In genomic region chr4:182207806-182208483, GRCh38 we compare ENCODE assay signal across 11 cellular contexts. TPM values are rescaled to one million over a fixed set of nuclear protein-coding genes. Genes with fewer than 3 reads are reported as not detected.
DNase-seq lines count a peak whose midpoint lies in the region; ATAC-seq, FAIRE-seq and TF ChIP-seq lines count a peak whose summit lies in the region.
"Had no signal": no experiment of that assay in that cellular context is flagged by ENCODE, and none has a peak within 500 bp of the region (broad histone marks: within the 10 kb centered on the region; RNA-seq: fewer than 3 reads in every experiment).

No MANE protein-coding gene starts in this region.

- no peak overlapping the region for H3K56ac ChIP-seq in mesendoderm (ENCODE audit: low read length)

- H3K4me2 ChIP-seq in A549 (peak overlapping the region; percentile 62), mesendoderm (ENCODE audit: low read length) (no peak overlapping the region)

- TF ChIP-seq CTCF in A549 (IDR thresholded peaks at IDR 0.05) (no peak), brain (conservative IDR thresholded peaks at IDR 0.05) (no peak)

- POLR2A ChIA-PET in A549 (lab: Yijun Ruan, JAX): no interaction called here

- TF ChIP-seq POLR2A in A549 (IDR thresholded peaks at IDR 0.05; ENCODE audit: low read length): no peak

- H3K9me3 Mint-ChIP-seq in brain: peaks cover 0 to 8% (median 0%) of the 10 kb centered on the region in 5 experiments
- H3K9me3 Mint-ChIP-seq: activated naive CD8-positive, alpha-beta T cell treated with anti-CD3 and anti-CD28 coated beads for 36 hours had no signal

- FAIRE-seq in A549 (lab: Jason Lieb, UNC): no peak

- ATAC-seq in A549 (peak; percentile 64 to 87), GM18502 (IDR thresholded peaks at IDR 0.05; ENCODE audit: poor library complexity, unreplicated experiment) (no peak)

- no peak overlapping the region for H3K9ac ChIP-seq in mesendoderm (ENCODE audit: low read length)

- 9% methylated on average over 3 of the region's 3 CpGs for WGBS in A549 (ENCODE audit: missing lambda C conversion rate)
- no CpG with 5 or more reads among the region's 3 CpGs for WGBS in mesendoderm (ENCODE audit: extremely low coverage, insufficient coverage, low lambda C conversion rate)

- TF ChIP-seq RAD21 in A549 (conservative IDR thresholded peaks at IDR 0.05 in 1 of 2, IDR thresholded peaks at IDR 0.05 in 1 of 2): no peak

- H2AK5ac ChIP-seq in mesendoderm (ENCODE audit: low read length): no peak overlapping the region

- peak overlapping the region in 2 of 5 experiments; percentile 21 to 22 for H3K4me3 Mint-ChIP-seq in brain
- H3K4me3 Mint-ChIP-seq: activated naive CD8-positive, alpha-beta T cell treated with anti-CD3 and anti-CD28 coated beads for 36 hours; CD14-positive monocyte had no signal

- no peak overlapping the region for H2BK15ac ChIP-seq in mesendoderm (replicated peaks; ENCODE audit: low read depth)

- H3K4me1 Mint-ChIP-seq in brain: peaks cover 65% of the 10 kb centered on the region
- H3K4me1 Mint-ChIP-seq: activated naive CD8-positive, alpha-beta T cell treated with anti-CD3 and anti-CD28 coated beads for 36 hours; CD14-positive monocyte had no signal

- peak; percentile 24 to 41 for DNase-seq in A549 (ENCODE audit: low read depth in 1 of 2, low spot score in 1 of 2)
- DNase-seq in HPDE6-E6E7 (ENCODE audit: extremely low spot score): peak; percentile 47
- DNase-seq in mesendoderm: peak; percentile 68
- DNase-seq in amniotic stem cell (lab: John Stamatoyannopoulos, UW): no peak
- no peak for DNase-seq in foreskin melanocyte
- no peak for DNase-seq in NCI-H1105 (lab: John Stamatoyannopoulos, UW)
- DNase-seq: activated CD4-positive, CD25-positive, alpha-beta regulatory T cell treated with anti-CD3 and anti-CD28 coated beads, Interleukin-2, amount 50 U/mL, for 72 hours; activated naive CD8-positive, alpha-beta T cell treated with anti-CD3 and anti-CD28 coated beads for 36 hours had no signal

- peaks cover 4% of the 10 kb centered on the region for H3K79me1 ChIP-seq in mesendoderm (ENCODE audit: low read length)

- CTCF ChIA-PET in A549 (lab: Yijun Ruan, JAX): interaction anchor here (0.6 kb wide), 2 partner anchors 31 to 1356 kb away, joined by 3 read pairs; no protein-coding TSS in a partner anchor

- H4K8ac ChIP-seq in mesendoderm (ENCODE audit: low read depth, low read length): no peak overlapping the region

- H3K9me3 ChIP-seq in A549: no peaks in the 10 kb centered on the region

- peak overlapping the region in 3 of 5 experiments; percentile 32 to 84 (median 39) for H3K27ac Mint-ChIP-seq in brain
- H3K27ac Mint-ChIP-seq: activated naive CD8-positive, alpha-beta T cell treated with anti-CD3 and anti-CD28 coated beads for 36 hours; CD14-positive monocyte had no signal

- H2BK5ac ChIP-seq in mesendoderm (ENCODE audit: low read length): no peak overlapping the region

- H3K4me3 ChIP-seq in A549 (no peak overlapping the region), mesendoderm (ENCODE audit: low read length) (no peak overlapping the region)

- peak overlapping the region; percentile 73 to 80 for H3K27ac ChIP-seq in A549
- no peak overlapping the region for H3K27ac ChIP-seq in mesendoderm (ENCODE audit: low read depth, low read length)

- TF ChIP-seq EP300 in A549 (IDR thresholded peaks at IDR 0.05): peak in 1 of 2 experiments; percentile 68; a peak in 2 of 5 replicates

- H3K27me3 ChIP-seq in mesendoderm (ENCODE audit: insufficient read depth, low read length, poor library complexity): no peaks in the 10 kb centered on the region

- peaks cover 4% of the 10 kb centered on the region for H3K79me2 ChIP-seq in mesendoderm (ENCODE audit: control insufficient read depth, insufficient read depth, low read length)

- H3K4me1 ChIP-seq in A549 (peaks cover 34% of the 10 kb centered on the region), mesendoderm (ENCODE audit: control insufficient read depth, low read depth, low read length) (peaks cover 2% of the 10 kb centered on the region)

- H3K18ac ChIP-seq in mesendoderm (ENCODE audit: low read length): no peak overlapping the region

- no peak overlapping the region for H4K5ac ChIP-seq in mesendoderm (ENCODE audit: low read length)

- H2BK120ac ChIP-seq in mesendoderm (ENCODE audit: low read depth, low read length): no peak overlapping the region

- no peak overlapping the region for H3K4ac ChIP-seq in mesendoderm (ENCODE audit: low read depth, low read length)

- H3K36me3 ChIP-seq in mesendoderm (ENCODE audit: control insufficient read depth, insufficient read depth, low read length): no peaks in the 10 kb centered on the region

- peaks cover 8% of the 10 kb centered on the region for H3K36me3 Mint-ChIP-seq in brain
- H3K36me3 Mint-ChIP-seq: activated naive CD8-positive, alpha-beta T cell treated with anti-CD3 and anti-CD28 coated beads for 36 hours; CD14-positive monocyte had no signal

- H3K23ac ChIP-seq in mesendoderm (ENCODE audit: low read length): no peak overlapping the region

- peaks cover 7% of the 10 kb centered on the region for H3K27me3 Mint-ChIP-seq in brain
- H3K27me3 Mint-ChIP-seq: activated naive CD8-positive, alpha-beta T cell treated with anti-CD3 and anti-CD28 coated beads for 36 hours had no signal

TF ChIP-seq in A549, 52 proteins besides CTCF, POLR2A, EP300 and RAD21 (continues in another document):
- TF ChIP-seq TP53 (CRISPR knock-in tag; IDR thresholded peaks at IDR 0.05): no peak
- TF ChIP-seq KDM5A (IDR thresholded peaks at IDR 0.05): no peak
- TF ChIP-seq EHMT2 (IDR thresholded peaks at IDR 0.05; ENCODE audit: low read depth): no peak
- TF ChIP-seq, protein P1, sequence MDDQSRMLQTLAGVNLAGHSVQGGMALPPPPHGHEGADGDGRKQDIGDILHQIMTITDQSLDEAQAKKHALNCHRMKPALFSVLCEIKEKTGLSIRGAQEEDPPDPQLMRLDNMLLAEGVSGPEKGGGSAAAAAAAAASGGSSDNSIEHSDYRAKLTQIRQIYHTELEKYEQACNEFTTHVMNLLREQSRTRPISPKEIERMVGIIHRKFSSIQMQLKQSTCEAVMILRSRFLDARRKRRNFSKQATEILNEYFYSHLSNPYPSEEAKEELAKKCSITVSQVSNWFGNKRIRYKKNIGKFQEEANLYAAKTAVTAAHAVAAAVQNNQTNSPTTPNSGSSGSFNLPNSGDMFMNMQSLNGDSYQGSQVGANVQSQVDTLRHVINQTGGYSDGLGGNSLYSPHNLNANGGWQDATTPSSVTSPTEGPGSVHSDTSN (IDR thresholded peaks at IDR 0.05): no peak
- TF ChIP-seq HEYL (CRISPR knock-in tag; IDR thresholded peaks at IDR 0.05): no peak
- TF ChIP-seq JUN (IDR thresholded peaks at IDR 0.05): 0 out of 5 replicates have a peak, but pooled peaks of 1 of the 2 experiments have one; percentile 34
- TF ChIP-seq PHF8 (IDR thresholded peaks at IDR 0.05; ENCODE audit: borderline replicate concordance, low read depth): no peak
- no peak for TF ChIP-seq TFCP2L1 (CRISPR knock-in tag; IDR thresholded peaks at IDR 0.05)
- TF ChIP-seq CEBPB (IDR thresholded peaks at IDR 0.05): peak; percentile 18 to 65; a peak in 2 of 4 replicates
- TF ChIP-seq FOXS1 (CRISPR knock-in tag; IDR thresholded peaks at IDR 0.05): no peak
- no peak for TF ChIP-seq CHD4 (IDR thresholded peaks at IDR 0.05; ENCODE audit: borderline replicate concordance)
- no peak for TF ChIP-seq NPAS2 (CRISPR knock-in tag; IDR thresholded peaks at IDR 0.05; ENCODE audit: borderline replicate concordance)
- no peak for TF ChIP-seq ZSCAN20 (CRISPR knock-in tag; IDR thresholded peaks at IDR 0.05)
- TF ChIP-seq RARB (CRISPR knock-in tag; IDR thresholded peaks at IDR 0.05): no peak
- no peak for TF ChIP-seq MAFK (IDR thresholded peaks at IDR 0.05; ENCODE audit: partially characterized antibody)
- no peak for TF ChIP-seq REST (IDR thresholded peaks at IDR 0.05)
- no peak for TF ChIP-seq CHD2 (IDR thresholded peaks at IDR 0.05; ENCODE audit: low read length, partially characterized antibody)
- TF ChIP-seq HOXB13 (CRISPR knock-in tag; IDR thresholded peaks at IDR 0.05; ENCODE audit: low read depth): no peak
- TF ChIP-seq ESRRA (IDR thresholded peaks at IDR 0.05; ENCODE audit: borderline replicate concordance, low read length): no peak
- no peak for TF ChIP-seq ZC3H11A (IDR thresholded peaks at IDR 0.05)

RNA-seq across cellular contexts. Expression of gene TENM3, which starts 35.3 kb away (rescaled TPM):
- polyA plus RNA-seq in A549 (2011; rRNA removed) (2.4 and 2.6 TPM in 2 replicates), A549 (2017; fragmentation: RNase III; extraction: RNeasy Plus Mini Kit Qiagen cat#74134 plus additional on column Dnase treatment) (4.8 to 7.3 TPM (median 5.7 TPM) in 3 replicates), brain (ENCODE audit: insufficient read depth, low read depth, low replicate concordance) (18.2 TPM)
- polyA plus RNA-seq in A549 (2012; cell fraction: cytosol; rRNA removed): 0.28 and 0.36 TPM in 2 replicates
- polyA plus RNA-seq in A549 (2012; cell fraction: nucleus; rRNA removed): 1.2 and 1.7 TPM in 2 replicates
- 8.3 and 9.1 TPM in 2 replicates for polyA minus RNA-seq in A549 (2011; rRNA and poly(A)+ RNA removed)
- polyA plus RNA-seq in mesendoderm (2013, experiment 1 of 2): 20.7 TPM
- polyA plus RNA-seq in mesendoderm (2013, experiment 2 of 2): 20.5 TPM
- polyA plus RNA-seq: CD14-positive monocyte had no signal

Comparison
In these comparisons a context has a peak if more than half of its experiments do, and no peak if none do; other contexts are left out.
1. DNase-seq: peak in A549 (2 of 2), HPDE6-E6E7 (single experiment) and mesendoderm (single experiment); none in amniotic stem cell (single experiment), foreskin melanocyte (single experiment) and NCI-H1105 (single experiment).